3 cellular contexts compared by ENCODE assay signal in the genomic region with DNA sequence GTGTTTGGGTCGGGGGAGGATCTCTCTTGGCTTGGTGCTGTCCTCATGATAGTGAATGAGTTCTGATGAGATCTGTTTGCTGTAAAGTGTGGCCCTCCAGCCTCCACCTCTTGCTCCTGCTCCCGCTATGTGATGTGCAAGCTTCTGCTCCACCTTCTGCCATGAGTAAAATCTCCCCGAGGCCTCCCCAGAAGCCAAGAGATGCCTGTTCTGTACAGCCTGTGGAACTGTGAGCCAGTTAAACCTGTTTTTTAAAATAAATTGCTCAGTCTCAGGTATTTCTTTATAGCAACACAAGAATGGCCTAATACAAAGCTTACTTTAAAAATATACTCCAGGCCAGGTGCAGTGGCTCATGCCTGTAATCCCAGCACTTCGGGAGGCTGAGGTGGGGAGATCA.
"Had no signal": no experiment of that assay in that cellular context is flagged by ENCODE, and none has a peak within 500 bp of the region (broad histone marks: within the 10 kb centered on the region; RNA-seq: fewer than 3 reads in every experiment).

No MANE protein-coding gene starts in this region.

- ATAC-seq: GM12878 had no signal

- H3K4me3 ChIP-seq: GM12878 had no signal

- DNase-seq: GDM1, GF-D8 had no signal
